In the genomic region with DNA sequence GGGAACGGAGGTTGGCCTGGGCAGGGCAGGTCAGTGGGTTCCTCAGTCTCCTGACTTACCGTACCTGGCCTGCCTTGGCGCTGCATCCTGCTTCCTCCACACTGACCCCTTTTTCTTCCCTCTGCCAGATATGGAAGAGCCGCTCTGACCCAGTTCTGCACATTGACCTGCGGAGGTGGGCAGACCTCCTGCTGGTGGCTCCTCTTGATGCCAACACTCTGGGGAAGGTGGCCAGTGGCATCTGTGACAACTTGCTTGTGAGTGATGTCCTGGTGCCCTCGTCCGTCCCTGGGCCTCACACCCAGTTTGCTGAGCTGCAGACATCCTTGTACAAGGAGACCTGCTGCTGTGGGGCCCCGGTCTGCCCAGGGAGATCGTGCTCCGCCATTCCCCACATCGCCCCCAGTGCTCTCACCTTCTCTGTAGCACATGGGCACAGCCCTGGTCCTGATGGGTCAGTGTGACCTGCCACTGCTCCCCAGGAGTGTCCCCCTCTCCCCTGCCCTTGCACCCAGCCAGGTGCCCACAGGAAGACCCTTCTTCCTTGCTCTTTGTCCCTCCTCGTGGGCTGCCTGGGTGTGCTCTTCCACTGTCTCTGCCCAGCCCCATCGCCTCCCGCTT, we compare ENCODE assay signal across 12 cellular contexts. TPM values are rescaled to one million over a fixed set of nuclear protein-coding genes. Genes with fewer than 3 reads are reported as not detected.
DNase-seq lines count a peak whose midpoint lies in the region; ATAC-seq, FAIRE-seq and TF ChIP-seq lines count a peak whose summit lies in the region.
"Had no signal": no experiment of that assay in that cellular context is flagged by ENCODE, and none has a peak within 500 bp of the region (broad histone marks: within the 10 kb centered on the region; RNA-seq: fewer than 3 reads in every experiment).

No MANE protein-coding gene starts in this region.

- H3K36me3 ChIP-seq in GM12878 (ENCODE audit: control insufficient read depth in 2 of 2, insufficient read depth in 2 of 2, low read length in 1 of 2), result peaks cover 5 to 16% of the 10 kb centered on the region in 2 experiments; a peak in 3 of 4 replicates
- H3K36me3 ChIP-seq in mesodermal cell (ENCODE audit: control insufficient read depth, insufficient read depth, low read length), result peaks cover 23% of the 10 kb centered on the region

- POLR2A ChIA-PET in GM12878 (lab: Charles Lee), result interaction anchor here (0.7 to 4.6 kb wide), 15 partner anchors 12 to 160 kb away, joined by 3 to 51 read pairs (median 6); no protein-coding TSS in a partner anchor

- H4K20me1 ChIP-seq in GM12878 (ENCODE audit: control insufficient read depth, insufficient read depth), result no peaks in the 10 kb centered on the region

- H2AFZ ChIP-seq in GM12878 (ENCODE audit: control insufficient read depth, low read depth, low read length), result no peak overlapping the region

- H3K9me3 ChIP-seq in GM12878 (replicated peaks; ENCODE audit: control insufficient read depth, insufficient read depth, low read length), result no peaks in the 10 kb centered on the region
- H3K9me3 ChIP-seq in mesodermal cell (ENCODE audit: control insufficient read depth, low read length), result no peaks in the 10 kb centered on the region
- H3K9me3 ChIP-seq: A549 had no signal

- intact Hi-C loops in activated CD4-positive, alpha-beta T cell treated with anti-CD3 and anti-CD28 coated beads, Interleukin-2, amount 10 ng/mL, durations not matched to agents 24 days and 14 days (cut with micrococcal nuclease), result loop anchor here (5.0 kb wide), 1 partner anchor 88 kb away; no protein-coding TSS in a partner anchor
- intact Hi-C loops in GM12878 (cut with micrococcal nuclease; ENCODE audit: unreplicated experiment), result no loop called here

- SMC1A ChIA-PET in GM12878 (lab: Charles Lee; ENCODE audit: uncharacterized antibody, unreplicated experiment), result interaction anchor here (0.6 to 3.1 kb wide), 9 partner anchors 13 to 174 kb away, joined by 3 to 18 read pairs (median 4); no protein-coding TSS in a partner anchor

- no peak for FAIRE-seq in GM12878 (lab: Jason Lieb, UNC)
- FAIRE-seq: A549 had no signal

- peak overlapping the region; percentile 47; the same call in 1 of the 2 replicates for H3K4me3 ChIP-seq in GM12878
- H3K4me3 ChIP-seq in mesodermal cell (ENCODE audit: extremely low read depth, insufficient read depth, low read length, poor library complexity, severe bottlenecking), result no peak overlapping the region
- H3K4me3 ChIP-seq: A549, SK-N-MC had no signal

- DNase-seq in activated CD4-positive, alpha-beta T cell treated with anti-CD3 and anti-CD28 coated beads, Interleukin-2, amount 10 ng/mL, durations not matched to agents 24 days and 14 days, result no peak
- DNase-seq in activated CD4-positive, alpha-beta T cell treated with anti-CD3 and anti-CD28 coated beads, Interleukin-2, amount 50 U/mL, for 48 hours, result no peak
- DNase-seq in GM12878 (ENCODE audit: low read depth, low spot score), result no peak
- DNase-seq in substantia nigra (lab: John Stamatoyannopoulos, UW), result no peak
- no peak for DNase-seq in GM19238 (ENCODE audit: insufficient read length, low spot score)
- no peak for DNase-seq in foreskin keratinocyte
- DNase-seq: activated T-cell treated with anti-CD3 and anti-CD28 coated beads, Interleukin-2, amount 50 U/mL, for 48 hours; NCI-H187 had no signal

- H3K27ac Mint-ChIP-seq in activated CD4-positive, alpha-beta T cell treated with anti-CD3 and anti-CD28 coated beads, Interleukin-2, amount 10 ng/mL, durations not matched to agents 24 days and 14 days, result peak overlapping the region; percentile 68

- RAD21 ChIA-PET in GM12878 (lab: Charles Lee; ENCODE audit: unreplicated experiment), result interaction anchor here (0.9 to 4.0 kb wide), 20 partner anchors 10 to 175 kb away, joined by 3 to 36 read pairs (median 8); a partner anchor contains a TSS

- H3K27ac ChIP-seq in GM12878 (ENCODE audit: control insufficient read depth, insufficient read depth) (peak overlapping the region; percentile 100), mesodermal cell (ENCODE audit: low read depth, low read length, severe bottlenecking) (peak overlapping the region; percentile 59), substantia nigra (ENCODE audit: low read depth, low read length, poor library complexity, severe bottlenecking) (peak overlapping the region; percentile 90), foreskin keratinocyte (no peak overlapping the region)
- H3K27ac ChIP-seq: SK-N-MC had no signal

- BruUV-seq in GM12878 (replicated peaks; lab: Mats Ljungman, UMichigan), result no TSS peak

- H3K9me3 Mint-ChIP-seq in activated CD4-positive, alpha-beta T cell treated with anti-CD3 and anti-CD28 coated beads, Interleukin-2, amount 10 ng/mL, durations not matched to agents 24 days and 14 days, result no peaks in the 10 kb centered on the region

- 92% methylated on average over 14 of the region's 14 CpGs for WGBS in GM12878 (ENCODE audit: insufficient coverage, insufficient replicate concordance, low lambda C conversion rate, missing lambda C conversion rate)
- WGBS in mesodermal cell (ENCODE audit: insufficient coverage in 2 of 2), 2 experiments, result 98% methylated on average over 12 to 13 of the region's 14 CpGs

- peaks cover 70% of the 10 kb centered on the region for H3K4me1 ChIP-seq in GM12878 (ENCODE audit: control insufficient read depth, insufficient read depth, low read length)
- peaks cover 36% of the 10 kb centered on the region for H3K4me1 ChIP-seq in mesodermal cell (ENCODE audit: control insufficient read depth, insufficient read depth, low read length, poor library complexity, severe bottlenecking)
- no peaks in the 10 kb centered on the region for H3K4me1 ChIP-seq in foreskin keratinocyte

- ATAC-seq in GM12878 (no peak), HG03460 (IDR thresholded peaks at IDR 0.05; ENCODE audit: unreplicated experiment) (no peak), foreskin keratinocyte (no peak)

- H3K4me3 Mint-ChIP-seq in activated CD4-positive, alpha-beta T cell treated with anti-CD3 and anti-CD28 coated beads, Interleukin-2, amount 10 ng/mL, durations not matched to agents 24 days and 14 days, result peak overlapping the region; percentile 52

- H3K27me3 Mint-ChIP-seq in activated CD4-positive, alpha-beta T cell treated with anti-CD3 and anti-CD28 coated beads, Interleukin-2, amount 10 ng/mL, durations not matched to agents 24 days and 14 days, result no peaks in the 10 kb centered on the region

- peak; percentile 32; the same call in 1 of the 2 replicates for TF ChIP-seq POLR2A in GM12878 (IDR thresholded peaks at IDR 0.05; ENCODE audit: low read depth, low read length)

- TF ChIP-seq EP300 in GM12878 (IDR thresholded peaks at IDR 0.05; ENCODE audit: borderline replicate concordance in 1 of 2, control insufficient read depth in 1 of 2, low read depth in 2 of 2, low read length in 2 of 2), result no peak

- no peak for TF ChIP-seq RAD21 in GM12878 (IDR thresholded peaks at IDR 0.05; ENCODE audit: insufficient read depth, low read depth, low read length)

- TF ChIP-seq CTCF in GM12878 (IDR thresholded peaks at IDR 0.05 in 2 of 3, conservative IDR thresholded peaks at IDR 0.05 in 1 of 3; ENCODE audit: control insufficient read depth in 2 of 3, extremely low read depth in 1 of 3, insufficient read depth in 1 of 3, low read depth in 3 of 3, low read length in 3 of 3), result no peak
- no peak for TF ChIP-seq CTCF in foreskin keratinocyte (conservative IDR thresholded peaks at IDR 0.05)

- H3K79me2 ChIP-seq in GM12878 (ENCODE audit: control insufficient read depth, insufficient read depth, low read length), result peaks cover 44% of the 10 kb centered on the region

- CTCF ChIA-PET in GM12878 (lab: Yijun Ruan, JAX), result interaction anchor here (0.5 to 4.6 kb wide), 16 partner anchors 9 to 652 kb away, joined by 3 to 73 read pairs (median 7); a partner anchor contains a TSS

- no peaks in the 10 kb centered on the region for H3K27me3 ChIP-seq in GM12878 (replicated peaks in 1 of 2; ENCODE audit: control insufficient read depth in 2 of 2, insufficient read depth in 2 of 2, low read length in 1 of 2)
- no peaks in the 10 kb centered on the region for H3K27me3 ChIP-seq in foreskin keratinocyte

- H3K4me1 Mint-ChIP-seq in activated CD4-positive, alpha-beta T cell treated with anti-CD3 and anti-CD28 coated beads, Interleukin-2, amount 10 ng/mL, durations not matched to agents 24 days and 14 days, result peaks cover 56% of the 10 kb centered on the region

- peak overlapping the region; percentile 60 for H3K4me2 ChIP-seq in GM12878 (ENCODE audit: control insufficient read depth, insufficient read depth)
- H3K4me2 ChIP-seq: A549 had no signal

- H3K9ac ChIP-seq in GM12878 (ENCODE audit: control insufficient read depth, insufficient read depth, low read length), result peak overlapping the region; percentile 93

- in situ Hi-C loops in GM12878 (cut with MboI), result no loop called here

- H3K36me3 Mint-ChIP-seq in activated CD4-positive, alpha-beta T cell treated with anti-CD3 and anti-CD28 coated beads, Interleukin-2, amount 10 ng/mL, durations not matched to agents 24 days and 14 days (ENCODE audit: low read depth), result peaks cover 23% of the 10 kb centered on the region

RNA-seq across cellular contexts. Expression of a gene that starts 21.0 kb away (rescaled TPM):
- total RNA-seq in activated CD4-positive, alpha-beta T cell treated with anti-CD3 and anti-CD28 coated beads, Interleukin-2, amount 10 ng/mL, durations not matched to agents 24 days and 14 days, result 21.4 and 24.5 TPM in 2 replicates
- 112 and 121 TPM in 2 replicates for total RNA-seq in GM12878 (2013; cell fraction: nucleolus; rRNA removed)
- total RNA-seq in GM12878 (2014; rRNA removed), result 42.7 and 45.0 TPM in 2 replicates
- 29.4 and 32.5 TPM in 2 replicates for total RNA-seq in GM12878 (2014; rRNA removed; fragmentation: Illumina TruSeq; extraction: Trizol)
- 40.2 and 43.3 TPM in 2 replicates for total RNA-seq in GM12878 (2021)
- 25.0 TPM for polyA plus RNA-seq in GM12878 (2011; ENCODE audit: low read depth)
- 27.9 and 44.7 TPM in 2 replicates for polyA plus RNA-seq in GM12878 (2011; rRNA removed)
- 61.6 and 76.5 TPM in 2 replicates for polyA plus RNA-seq in GM12878 (2011; cell fraction: cytosol; rRNA removed)
- 83.3 and 92.0 TPM in 2 replicates for polyA plus RNA-seq in GM12878 (2011; cell fraction: nucleus; rRNA removed)
- polyA plus RNA-seq in GM12878 (2012), result 27.6 and 38.4 TPM in 2 replicates
- 32.9 and 35.7 TPM in 2 replicates for polyA plus RNA-seq in GM12878 (2014; fragmentation: Illumina TruSeq; extraction: Trizol)
- polyA plus RNA-seq in GM12878 (2014; fragmentation: Nextera tagmentation; extraction: Ambion mirVana), result 100 to 1,000 TPM in 1 of 2 experiments, 10 to 100 TPM in 1; 92.0 to 135 TPM
- polyA plus RNA-seq in GM12878 (2014; rRNA removed), result 68.2 and 69.9 TPM in 2 replicates
- polyA plus RNA-seq in GM12878 (2016; fragmentation: Nextera tagmentation; extraction: Ambion mirVana), result 10 to 100 TPM; 65.4 to 67.9 TPM
- polyA minus RNA-seq in GM12878 (2011; rRNA and poly(A)+ RNA removed), result 37.2 and 70.2 TPM in 2 replicates
- polyA minus RNA-seq in GM12878 (2011; cell fraction: cytosol; rRNA and poly(A)+ RNA removed), result 8.8 and 18.7 TPM in 2 replicates
- 51.0 and 104 TPM in 2 replicates for polyA minus RNA-seq in GM12878 (2011; cell fraction: nucleus; rRNA and poly(A)+ RNA removed)
- 7.9 TPM for polyA plus RNA-seq in mesodermal cell (2013, experiment 1 of 2)
- polyA plus RNA-seq in mesodermal cell (2013, experiment 2 of 2), result 8.1 TPM
- 12.5 and 13.1 TPM in 2 replicates for total RNA-seq in foreskin keratinocyte
- polyA plus RNA-seq in foreskin keratinocyte, result 16.7 and 19.1 TPM in 2 replicates

RNA-seq across cellular contexts. Expression of a gene that starts 49.0 kb away (rescaled TPM):
- 0.92 and 1.3 TPM in 2 replicates for total RNA-seq in activated CD4-positive, alpha-beta T cell treated with anti-CD3 and anti-CD28 coated beads, Interleukin-2, amount 10 ng/mL, durations not matched to agents 24 days and 14 days
- total RNA-seq in GM12878 (2013; cell fraction: nucleolus; rRNA removed), result 5.9 and 8.5 TPM in 2 replicates
- total RNA-seq in GM12878 (2014; rRNA removed), result 20.2 and 22.2 TPM in 2 replicates
- 13.6 and 15.0 TPM in 2 replicates for total RNA-seq in GM12878 (2014; rRNA removed; fragmentation: Illumina TruSeq; extraction: Trizol)
- 24.8 and 25.5 TPM in 2 replicates for total RNA-seq in GM12878 (2021)
- 7.6 TPM for polyA plus RNA-seq in GM12878 (2011; ENCODE audit: low read depth)
- 15.7 and 24.3 TPM in 2 replicates for polyA plus RNA-seq in GM12878 (2011; rRNA removed)
- 28.5 and 32.2 TPM in 2 replicates for polyA plus RNA-seq in GM12878 (2011; cell fraction: cytosol; rRNA removed)
- 19.4 and 24.8 TPM in 2 replicates for polyA plus RNA-seq in GM12878 (2011; cell fraction: nucleus; rRNA removed)
- polyA plus RNA-seq in GM12878 (2012), result 8.5 and 11.0 TPM in 2 replicates
- polyA plus RNA-seq in GM12878 (2014; fragmentation: Illumina TruSeq; extraction: Trizol), result 26.3 and 30.3 TPM in 2 replicates
- polyA plus RNA-seq in GM12878 (2014; fragmentation: Nextera tagmentation; extraction: Ambion mirVana), result 1 to 10 TPM; 2.3 to 2.5 TPM
- 35.5 and 41.6 TPM in 2 replicates for polyA plus RNA-seq in GM12878 (2014; rRNA removed)
- 1 to 10 TPM; 1.6 to 1.7 TPM for polyA plus RNA-seq in GM12878 (2016; fragmentation: Nextera tagmentation; extraction: Ambion mirVana)
- 21.5 and 25.9 TPM in 2 replicates for polyA minus RNA-seq in GM12878 (2011; rRNA and poly(A)+ RNA removed)
- polyA minus RNA-seq in GM12878 (2011; cell fraction: cytosol; rRNA and poly(A)+ RNA removed), result 9.0 and 9.6 TPM in 2 replicates
- polyA minus RNA-seq in GM12878 (2011; cell fraction: nucleus; rRNA and poly(A)+ RNA removed), result 3.3 and 7.8 TPM in 2 replicates
- polyA plus RNA-seq in mesodermal cell (2013, experiment 1 of 2), result 11.5 TPM
- 9.1 TPM for polyA plus RNA-seq in mesodermal cell (2013, experiment 2 of 2)
- 0.25 and 0.31 TPM in 2 replicates for total RNA-seq in foreskin keratinocyte
- polyA plus RNA-seq in foreskin keratinocyte, result 0.36 and 0.38 TPM in 2 replicates
